Comparison of ENCODE assay signal across 25 cellular contexts in the genomic region with DNA sequence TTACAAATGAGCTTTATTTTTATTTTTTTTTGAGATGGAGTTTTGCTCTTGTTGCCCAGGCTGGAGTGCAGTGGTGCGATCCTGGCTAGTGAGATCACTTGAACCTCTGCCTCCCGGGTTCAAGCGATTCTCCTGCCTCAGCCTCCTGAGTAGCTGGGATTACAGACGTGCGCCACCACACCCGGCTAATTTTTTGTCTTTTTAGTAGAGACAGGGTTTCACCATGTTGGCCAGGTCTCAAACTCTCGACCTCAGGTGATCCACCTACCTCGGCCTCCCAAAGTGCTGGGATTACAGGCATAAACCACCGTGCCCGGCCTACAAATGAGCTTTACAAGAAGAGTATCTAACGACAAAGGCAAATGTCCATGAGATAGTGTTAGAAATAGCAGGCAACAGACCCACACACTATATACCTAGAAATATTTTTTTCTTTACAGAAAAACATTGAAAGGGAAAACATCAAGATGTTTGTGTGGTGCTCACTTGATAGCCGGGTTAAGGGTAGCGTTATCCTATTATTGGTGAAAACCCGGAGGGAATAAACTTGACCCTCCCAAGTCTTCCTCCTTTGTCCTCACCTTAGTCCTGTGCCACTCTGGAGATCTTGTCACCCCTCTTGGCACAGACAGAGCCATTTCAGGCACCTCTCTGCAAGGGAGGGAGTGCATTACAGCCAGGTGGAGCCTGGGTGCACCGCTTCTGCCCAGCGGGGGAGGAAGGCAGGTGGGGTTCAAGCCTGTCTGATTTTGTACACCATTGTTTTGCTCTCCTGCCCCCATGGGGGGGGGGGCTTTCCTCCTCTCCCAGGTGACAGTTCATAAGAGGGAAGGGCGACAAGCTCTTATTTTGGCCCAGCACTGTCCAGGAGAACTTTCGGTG. TPM values are rescaled to one million over a fixed set of nuclear protein-coding genes. Genes with fewer than 3 reads are reported as not detected.
"Had no signal": no experiment of that assay in that cellular context is flagged by ENCODE, and none has a peak within 500 bp of the region (broad histone marks: within the 10 kb centered on the region; RNA-seq: fewer than 3 reads in every experiment).

No MANE protein-coding gene starts in this region.

- H3K27ac ChIP-seq: hepatocyte, psoas muscle, spleen, tibial artery, upper lobe of left lung, uterus had no signal

- H3K9me3 Mint-ChIP-seq: naive B cell; nephron; stimulated activated memory B cell treated with anti-CD40 and anti-IgM and Interleukin-4, amounts not matched to agents 10 μg/mL and 1 μg/mL and 100 μg/mL, for 72 hours; stimulated activated naive CD8-positive, alpha-beta T cell treated with anti-CD3 and anti-CD28 coated beads, Interleukin-15, Interleukin-2, amounts not matched to agents 100 ng/mL and 50 ng/mL, for 24 hours had no signal

- H3K27me3 Mint-ChIP-seq: stimulated activated memory B cell treated with anti-CD40 and anti-IgM and Interleukin-4, amounts not matched to agents 10 μg/mL and 1 μg/mL and 100 μg/mL, for 72 hours; stimulated activated naive CD8-positive, alpha-beta T cell treated with anti-CD3 and anti-CD28 coated beads, Interleukin-15, Interleukin-2, amounts not matched to agents 100 ng/mL and 50 ng/mL, for 24 hours had no signal

- DNase-seq: effector CD4-positive, alpha-beta T cell; foreskin melanocyte; head of caudate nucleus; kidney glomerular epithelial cell; naive B cell; psoas muscle; retina; spleen; stimulated activated CD4-positive, alpha-beta T cell treated with anti-CD3 and anti-CD28 coated beads, Interleukin-15, amount 100 ng/mL, for 24 hours; stimulated activated CD4-positive, alpha-beta T cell treated with anti-CD3 and anti-CD28 coated beads, Interleukin-1b, Interleukin-23, amount 100 ng/mL, for 48 hours; stimulated activated CD4-positive, alpha-beta T cell treated with anti-CD3 and anti-CD28 coated beads, Interleukin-4, amount 100 ng/mL, for 24 hours; tibial artery; upper lobe of left lung; uterus had no signal

- H3K9me3 ChIP-seq: psoas muscle, spleen, tibial artery, upper lobe of left lung, uterus had no signal

- H3K27ac Mint-ChIP-seq: naive B cell; nephron; stimulated activated memory B cell treated with anti-CD40 and anti-IgM and Interleukin-4, amounts not matched to agents 10 μg/mL and 1 μg/mL and 100 μg/mL, for 72 hours; stimulated activated naive CD8-positive, alpha-beta T cell treated with anti-CD3 and anti-CD28 coated beads, Interleukin-15, Interleukin-2, amounts not matched to agents 100 ng/mL and 50 ng/mL, for 24 hours had no signal

- H3K4me3 ChIP-seq: hepatocyte, psoas muscle, spleen, tibial artery, upper lobe of left lung, uterus had no signal

- H3K4me1 Mint-ChIP-seq: nephron had no signal

- H3K4me3 Mint-ChIP-seq: nephron; stimulated activated memory B cell treated with anti-CD40 and anti-IgM and Interleukin-4, amounts not matched to agents 10 μg/mL and 1 μg/mL and 100 μg/mL, for 72 hours; stimulated activated naive CD8-positive, alpha-beta T cell treated with anti-CD3 and anti-CD28 coated beads, Interleukin-15, Interleukin-2, amounts not matched to agents 100 ng/mL and 50 ng/mL, for 24 hours had no signal

- ATAC-seq: psoas muscle; sciatic nerve; stimulated activated memory B cell treated with anti-CD40 and anti-IgM and Interleukin-4, amounts not matched to agents 10 μg/mL and 1 μg/mL and 100 μg/mL, for 72 hours had no signal

- H3K36me3 Mint-ChIP-seq: naive B cell had no signal

- H3K27me3 ChIP-seq: hepatocyte, spleen, tibial artery, upper lobe of left lung, uterus had no signal

RNA-seq across cellular contexts. Expression of a gene that starts 21.0 kb away (rescaled TPM):
- total RNA-seq: dermis blood vessel endothelial cell, liver, lung microvascular endothelial cell, omental fat pad, psoas muscle, sciatic nerve, skeletal muscle tissue, temporal lobe, upper lobe of left lung, uterus had no signal

RNA-seq across cellular contexts. Expression of a gene that starts 34.1 kb away (rescaled TPM):
- total RNA-seq: dermis blood vessel endothelial cell, hepatocyte, lung microvascular endothelial cell, omental fat pad, psoas muscle, sciatic nerve, skeletal muscle tissue, spleen, temporal lobe had no signal
